In the genomic region with DNA sequence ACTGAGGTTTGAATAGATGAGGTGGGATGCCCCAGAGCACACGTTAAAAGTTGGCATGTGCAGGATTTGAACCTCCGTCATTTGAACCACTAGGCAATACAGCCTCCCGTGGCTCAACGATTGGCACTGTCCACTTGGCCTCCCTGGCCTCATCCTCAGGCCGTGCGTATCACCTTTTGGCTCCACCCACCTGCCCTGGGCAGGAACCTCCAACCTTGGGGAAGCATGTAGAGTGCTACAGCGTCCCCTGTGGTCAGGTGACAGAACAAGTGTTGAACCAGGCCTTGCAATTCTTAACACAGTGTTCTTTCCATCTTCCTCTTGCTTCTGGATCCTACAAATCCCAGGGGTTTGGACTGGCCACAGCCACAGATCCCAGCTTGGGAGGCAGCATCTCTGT, we compare ENCODE assay signal across 19 cellular contexts.
DNase-seq lines count a peak whose midpoint lies in the region; ATAC-seq, FAIRE-seq and TF ChIP-seq lines count a peak whose summit lies in the region.
"Had no signal": no experiment of that assay in that cellular context is flagged by ENCODE, and none has a peak within 500 bp of the region (broad histone marks: within the 10 kb centered on the region; RNA-seq: fewer than 3 reads in every experiment).

No MANE protein-coding gene starts in this region.

- H3F3A ChIP-seq in GM23338 (replicated peaks; ENCODE audit: low read depth): no peaks in the 10 kb centered on the region

- TF ChIP-seq POLR2A in GM12891 (IDR thresholded peaks at IDR 0.05; ENCODE audit: low read depth, low read length): no peak

- H3K4me2 ChIP-seq in GM23338: no peak overlapping the region
- H3K4me2 ChIP-seq: PC-9 had no signal

- no peaks in the 10 kb centered on the region; the same call in 1 of the 2 replicates for H3K9me2 ChIP-seq in GM23338 (ENCODE audit: insufficient read depth)

- H3K9me3 Mint-ChIP-seq in GM23338 (no peaks in the 10 kb centered on the region; the same call in 1 of the 3 replicates), WTC11 (no peaks in the 10 kb centered on the region)
- H3K9me3 Mint-ChIP-seq: CD8-positive, alpha-beta memory T cell had no signal

- no peak overlapping the region for H3K4me3 ChIP-seq in GM23338
- H3K4me3 ChIP-seq: PC-9 had no signal

- FAIRE-seq in GM12891 (lab: Jason Lieb, UNC) (no peak), D721Med (lab: Jason Lieb, UNC) (no peak)
- FAIRE-seq: HepG2 had no signal

- ATAC-seq in GM23338 (peak; percentile 95), WTC11 (peak; percentile 94), GM21360 (IDR thresholded peaks at IDR 0.05; ENCODE audit: unreplicated experiment) (no peak), HG03139 (IDR thresholded peaks at IDR 0.05; ENCODE audit: unreplicated experiment) (no peak)
- ATAC-seq: HepG2, Right ventricle myocardium inferior, SK-N-SH treated with all-trans-retinoic acid at 6 μM for 48 hours had no signal

- H3K36me3 Mint-ChIP-seq in GM23338 (ENCODE audit: low read depth) (no peaks in the 10 kb centered on the region), WTC11 (no peaks in the 10 kb centered on the region)
- H3K36me3 Mint-ChIP-seq: CD8-positive, alpha-beta memory T cell had no signal

- H4K20me1 ChIP-seq in GM23338 (replicated peaks; ENCODE audit: insufficient read depth): no peaks in the 10 kb centered on the region

- H3K27me3 Mint-ChIP-seq in GM23338 (ENCODE audit: insufficient read depth, low read depth, poor library complexity) (peaks cover 16% of the 10 kb centered on the region), WTC11 (ENCODE audit: low read depth) (peaks cover 27% of the 10 kb centered on the region)

- DNase-seq in ELF-1 (ENCODE audit: low read depth, low spot score) (peak; percentile 40), GM23338 (ENCODE audit: low spot score) (peak; percentile 91), WTC11 (ENCODE audit: low spot score) (peak; percentile 84), iPS-NIHi7 (ENCODE audit: extremely low spot score) (peak; percentile 84), GM12891 (ENCODE audit: insufficient read length, low spot score) (no peak), D721Med (ENCODE audit: insufficient read length, low spot score) (no peak)
- DNase-seq: CD8-positive, alpha-beta memory T cell; EL; Kasumi-1; NCI-H1105 treated with DMSO at 0.1 percent for 48 hours; NCI-H187; NCI-H2171; NCI-H774; PC-9 had no signal

- H3K27ac Mint-ChIP-seq in GM23338 (no peak overlapping the region), WTC11 (no peak overlapping the region)
- H3K27ac Mint-ChIP-seq: CD8-positive, alpha-beta memory T cell had no signal

- H3K27me3 ChIP-seq in GM23338 (ENCODE audit: insufficient read depth): no peaks in the 10 kb centered on the region

- no peaks in the 10 kb centered on the region for H3K36me3 ChIP-seq in GM23338 (ENCODE audit: insufficient read depth)

- H2AFZ ChIP-seq in GM23338: no peak overlapping the region
- H2AFZ ChIP-seq: PC-9 had no signal

- TF ChIP-seq CTCF in GM23338 (conservative IDR thresholded peaks at IDR 0.05; ENCODE audit: low read depth in 2 of 2) (peak; percentile 81 to 95), WTC11 (IDR thresholded peaks at IDR 0.05) (peak; percentile 37; the same call in 1 of the 2 replicates), D721Med (IDR thresholded peaks at IDR 0.05; ENCODE audit: insufficient read depth, missing control alignments) (no peak)

- H3K79me2 ChIP-seq in GM23338 (replicated peaks; ENCODE audit: insufficient read depth): no peaks in the 10 kb centered on the region

- no peak overlapping the region for H3K27ac ChIP-seq in GM23338 (ENCODE audit: low read depth)
- H3K27ac ChIP-seq: PC-9 had no signal

- POLR2A ChIA-PET in WTC11 (lab: Charles Lee): no interaction called here

- CTCF ChIA-PET in WTC11 (lab: Charles Lee): interaction anchor here (0.7 to 2.0 kb wide), 7 partner anchors 10 to 146 kb away, joined by 3 to 6 read pairs (median 4); no protein-coding TSS in a partner anchor

- H3K4me1 ChIP-seq in GM23338 (ENCODE audit: insufficient read depth): no peaks in the 10 kb centered on the region

- H3K4me1 Mint-ChIP-seq in GM23338 (no peaks in the 10 kb centered on the region), WTC11 (peaks cover 3% of the 10 kb centered on the region; the same call in 1 of the 2 replicates)
- H3K4me1 Mint-ChIP-seq: CD8-positive, alpha-beta memory T cell had no signal

- H3K4me3 Mint-ChIP-seq in GM23338 (no peak overlapping the region), WTC11 (no peak overlapping the region)
- H3K4me3 Mint-ChIP-seq: CD8-positive, alpha-beta memory T cell had no signal

TF ChIP-seq in GM23338, 12 proteins besides CTCF, POLR2A, EP300 and RAD21 (continues in another document):
- no peak for TF ChIP-seq JUNB (IDR thresholded peaks at IDR 0.05; ENCODE audit: unreplicated experiment)
- TF ChIP-seq STAT1 (IDR thresholded peaks at IDR 0.05; ENCODE audit: unreplicated experiment): no peak
- TF ChIP-seq POLR2AphosphoS5 (IDR thresholded peaks at IDR 0.05; ENCODE audit: low read depth): no peak
- no peak for TF ChIP-seq EZH2phosphoT487 (IDR thresholded peaks at IDR 0.05; ENCODE audit: unreplicated experiment)
- no peak for TF ChIP-seq ZNF114 (CRISPR knock-in tag; IDR thresholded peaks at IDR 0.05)

TF ChIP-seq in WTC11, 78 proteins besides CTCF, POLR2A, EP300 and RAD21:
- TF ChIP-seq, protein P1, sequence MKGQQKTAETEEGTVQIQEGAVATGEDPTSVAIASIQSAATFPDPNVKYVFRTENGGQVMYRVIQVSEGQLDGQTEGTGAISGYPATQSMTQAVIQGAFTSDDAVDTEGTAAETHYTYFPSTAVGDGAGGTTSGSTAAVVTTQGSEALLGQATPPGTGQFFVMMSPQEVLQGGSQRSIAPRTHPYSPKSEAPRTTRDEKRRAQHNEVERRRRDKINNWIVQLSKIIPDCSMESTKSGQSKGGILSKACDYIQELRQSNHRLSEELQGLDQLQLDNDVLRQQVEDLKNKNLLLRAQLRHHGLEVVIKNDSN (CRISPR knock-in tag; IDR thresholded peaks at IDR 0.05): peak; percentile 58; the same call in 1 of the 2 replicates
- TF ChIP-seq ZNF121 (CRISPR knock-in tag; IDR thresholded peaks at IDR 0.05): 0 out of 2 replicates have a peak, but pooled peaks have one; percentile 16
- TF ChIP-seq ZNF416 (CRISPR knock-in tag; IDR thresholded peaks at IDR 0.05): no peak
- TF ChIP-seq, protein P2, sequence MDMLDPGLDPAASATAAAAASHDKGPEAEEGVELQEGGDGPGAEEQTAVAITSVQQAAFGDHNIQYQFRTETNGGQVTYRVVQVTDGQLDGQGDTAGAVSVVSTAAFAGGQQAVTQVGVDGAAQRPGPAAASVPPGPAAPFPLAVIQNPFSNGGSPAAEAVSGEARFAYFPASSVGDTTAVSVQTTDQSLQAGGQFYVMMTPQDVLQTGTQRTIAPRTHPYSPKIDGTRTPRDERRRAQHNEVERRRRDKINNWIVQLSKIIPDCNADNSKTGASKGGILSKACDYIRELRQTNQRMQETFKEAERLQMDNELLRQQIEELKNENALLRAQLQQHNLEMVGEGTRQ (CRISPR knock-in tag; IDR thresholded peaks at IDR 0.05): peak; percentile 68

TF ChIP-seq in GM12891, 5 proteins besides CTCF, POLR2A, EP300 and RAD21:
- TF ChIP-seq POLR2AphosphoS5 (IDR thresholded peaks at IDR 0.05; ENCODE audit: low read depth, low read length) (no peak), TAF1 (IDR thresholded peaks at IDR 0.05; ENCODE audit: low read depth, low read length) (no peak), PAX5 (IDR thresholded peaks at IDR 0.05; ENCODE audit: insufficient read depth, low read length, severe bottlenecking) (no peak), POU2F2 (IDR thresholded peaks at IDR 0.05; ENCODE audit: low read depth, low read length) (no peak), SPI1 (IDR thresholded peaks at IDR 0.05; ENCODE audit: low read depth, low read length) (no peak)

Comparison
In these comparisons a context has a peak if more than half of its experiments do, and no peak if none do; other contexts are left out.
1. DNase-seq: peak in ELF-1 (single experiment), GM23338 (single experiment), WTC11 (single experiment) and iPS-NIHi7 (single experiment); none in GM12891 (single experiment) and D721Med (single experiment).
2. ATAC-seq: peak in GM23338 (single experiment) and WTC11 (single experiment); none in GM21360 (single experiment) and HG03139 (single experiment).